In the genomic region with DNA sequence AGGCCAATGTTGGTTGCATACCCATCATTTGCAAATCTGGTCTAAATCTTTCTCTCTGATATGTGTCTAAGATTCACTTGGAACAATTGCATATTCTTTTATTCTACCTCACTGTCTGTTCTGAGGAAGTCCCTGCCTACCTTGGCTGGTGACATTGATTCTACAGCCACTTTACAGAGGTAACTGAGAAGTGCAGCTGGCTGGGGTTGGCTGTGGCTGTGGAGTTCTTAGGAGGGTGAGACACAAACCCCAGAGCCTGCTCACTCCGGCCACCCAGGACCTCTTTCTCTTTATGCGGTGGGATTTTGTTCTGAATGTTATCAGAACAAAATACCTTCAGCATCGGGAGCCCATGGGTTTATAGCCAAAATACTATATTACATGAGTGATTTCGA, we compare ENCODE assay signal across 1 cellular context.
TF ChIP-seq lines count a peak whose summit lies in the region.

No MANE protein-coding gene starts in this region.

TF ChIP-seq in SK-N-SH, 30 proteins besides CTCF, POLR2A, EP300 and RAD21 (continued from another document):
- no peak for TF ChIP-seq CHD2 (IDR thresholded peaks at IDR 0.05; ENCODE audit: low read length, partially characterized antibody)
- TF ChIP-seq, protein P1, sequence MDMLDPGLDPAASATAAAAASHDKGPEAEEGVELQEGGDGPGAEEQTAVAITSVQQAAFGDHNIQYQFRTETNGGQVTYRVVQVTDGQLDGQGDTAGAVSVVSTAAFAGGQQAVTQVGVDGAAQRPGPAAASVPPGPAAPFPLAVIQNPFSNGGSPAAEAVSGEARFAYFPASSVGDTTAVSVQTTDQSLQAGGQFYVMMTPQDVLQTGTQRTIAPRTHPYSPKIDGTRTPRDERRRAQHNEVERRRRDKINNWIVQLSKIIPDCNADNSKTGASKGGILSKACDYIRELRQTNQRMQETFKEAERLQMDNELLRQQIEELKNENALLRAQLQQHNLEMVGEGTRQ (IDR thresholded peaks at IDR 0.05; ENCODE audit: borderline replicate concordance, low read depth, low read length) = no peak
- TF ChIP-seq, protein P2, sequence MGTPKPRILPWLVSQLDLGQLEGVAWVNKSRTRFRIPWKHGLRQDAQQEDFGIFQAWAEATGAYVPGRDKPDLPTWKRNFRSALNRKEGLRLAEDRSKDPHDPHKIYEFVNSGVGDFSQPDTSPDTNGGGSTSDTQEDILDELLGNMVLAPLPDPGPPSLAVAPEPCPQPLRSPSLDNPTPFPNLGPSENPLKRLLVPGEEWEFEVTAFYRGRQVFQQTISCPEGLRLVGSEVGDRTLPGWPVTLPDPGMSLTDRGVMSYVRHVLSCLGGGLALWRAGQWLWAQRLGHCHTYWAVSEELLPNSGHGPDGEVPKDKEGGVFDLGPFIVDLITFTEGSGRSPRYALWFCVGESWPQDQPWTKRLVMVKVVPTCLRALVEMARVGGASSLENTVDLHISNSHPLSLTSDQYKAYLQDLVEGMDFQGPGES (IDR thresholded peaks at IDR 0.05; ENCODE audit: low read depth, low read length) = no peak
TF ChIP-seq in SK-N-SH: peak in this region for 0.
